ENCODE assay signal across 19 cellular contexts in the genomic region with DNA sequence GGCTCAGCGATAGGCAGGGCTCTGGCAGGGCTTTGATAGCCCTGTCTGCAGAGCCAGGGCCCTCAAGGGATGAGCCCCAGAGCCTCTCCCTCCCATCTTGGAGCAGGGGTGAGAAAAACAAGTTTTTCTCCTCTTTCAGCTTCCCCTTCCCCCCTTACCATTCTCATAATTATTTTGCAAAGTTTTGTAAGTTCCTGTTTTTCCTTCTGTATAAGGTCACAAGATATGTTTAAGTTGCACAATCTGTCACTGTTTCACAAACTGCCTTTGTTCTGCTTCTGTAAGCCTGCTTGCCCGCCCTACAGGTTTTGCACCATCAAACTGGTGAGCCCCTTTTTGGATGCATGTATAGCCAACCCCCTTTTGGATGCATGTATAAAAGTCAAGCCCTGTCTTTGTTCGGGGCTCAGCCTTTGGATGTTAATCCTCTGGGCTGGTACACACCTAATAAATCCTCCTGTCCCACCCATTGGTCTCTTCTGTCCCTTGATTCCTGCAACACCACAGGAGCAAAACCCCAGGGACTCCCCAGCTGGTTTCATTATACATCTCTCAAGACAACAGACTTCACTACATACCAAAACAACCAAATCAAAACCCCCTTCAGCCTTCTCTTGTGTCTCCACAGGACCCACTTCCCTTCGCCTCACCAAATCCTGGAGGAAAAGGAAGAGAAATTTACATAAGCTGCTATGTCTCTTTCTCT. TPM values are rescaled to one million over a fixed set of nuclear protein-coding genes. Genes with fewer than 3 reads are reported as not detected.
DNase-seq lines count a peak whose midpoint lies in the region; ATAC-seq, FAIRE-seq and TF ChIP-seq lines count a peak whose summit lies in the region.
"Had no signal": no experiment of that assay in that cellular context is flagged by ENCODE, and none has a peak within 500 bp of the region (broad histone marks: within the 10 kb centered on the region; RNA-seq: fewer than 3 reads in every experiment).

No MANE protein-coding gene starts in this region.

- peaks cover 6% of the 10 kb centered on the region for H3K9me3 ChIP-seq in CD8-positive, alpha-beta T cell (ENCODE audit: low read length)
- H3K9me3 ChIP-seq in OCI-LY3 (ENCODE audit: insufficient read depth, low read length): peaks cover 18% of the 10 kb centered on the region; the same call in 1 of the 2 replicates
- peaks cover 22% of the 10 kb centered on the region for H3K9me3 ChIP-seq in HepG2 (ENCODE audit: low read length)

- TF ChIP-seq POLR2A in HepG2 (IDR thresholded peaks at IDR 0.05; ENCODE audit: insufficient read depth in 1 of 2, low read depth in 2 of 2, low read length in 2 of 2): no peak

- H3K36me3 ChIP-seq in CD8-positive, alpha-beta T cell (ENCODE audit: insufficient read depth, low read length): no peaks in the 10 kb centered on the region
- H3K36me3 ChIP-seq in OCI-LY3 (replicated peaks; ENCODE audit: low read depth, low read length): peaks cover 14% of the 10 kb centered on the region
- no peaks in the 10 kb centered on the region for H3K36me3 ChIP-seq in HepG2 (replicated peaks in 1 of 2; ENCODE audit: control insufficient read depth in 1 of 2, insufficient read depth in 2 of 2, low read length in 2 of 2)
- H3K36me3 ChIP-seq: breast epithelium, WERI-Rb-1 had no signal

- H4K20me1 ChIP-seq in OCI-LY3 (ENCODE audit: insufficient read depth, low read length) (no peaks in the 10 kb centered on the region), HepG2 (ENCODE audit: insufficient read depth, low read length) (no peaks in the 10 kb centered on the region)

- H3K27ac ChIP-seq in CD8-positive, alpha-beta T cell (ENCODE audit: low read depth, low read length): no peak overlapping the region
- H3K27ac ChIP-seq in OCI-LY3 (ENCODE audit: low read length) (peak overlapping the region; percentile 96), HepG2 (ENCODE audit: extremely low read length, insufficient read depth, low read length) (no peak overlapping the region)
- H3K27ac ChIP-seq: breast epithelium, parathyroid adenoma, WERI-Rb-1 had no signal

- H3K4me2 ChIP-seq in OCI-LY3 (ENCODE audit: low read length): peak overlapping the region; percentile 58
- H3K4me2 ChIP-seq in HepG2 (ENCODE audit: low read depth, low read length): no peak overlapping the region

- peaks cover 11% of the 10 kb centered on the region for H3K4me1 Mint-ChIP-seq in CD8-positive, alpha-beta T cell (ENCODE audit: low read depth)
- no peaks in the 10 kb centered on the region for H3K4me1 Mint-ChIP-seq in glutamatergic neuron (ENCODE audit: low read depth, unreplicated experiment)

- CTCF ChIA-PET in CD8-positive, alpha-beta T cell (lab: Charles Lee): interaction anchor here (0.9 to 1.3 kb wide), 2 partner anchors 18 to 24 kb away, joined by 3 to 5 read pairs; no protein-coding TSS in a partner anchor
- CTCF ChIA-PET in HepG2 (lab: Yijun Ruan, JAX; ENCODE audit: low intra/inter-chr PET ratio, low total read pairs) (no interaction called here), GM10248 (lab: Yijun Ruan, JAX) (no interaction called here)

- no peaks in the 10 kb centered on the region for H3K4me1 ChIP-seq in CD8-positive, alpha-beta T cell (ENCODE audit: insufficient read depth, low read length)
- H3K4me1 ChIP-seq in OCI-LY3 (ENCODE audit: low read length) (peaks cover 28% of the 10 kb centered on the region), HepG2 (ENCODE audit: insufficient read depth, low read length) (no peaks in the 10 kb centered on the region)
- H3K4me1 ChIP-seq: breast epithelium, parathyroid adenoma had no signal

- peaks cover 15% of the 10 kb centered on the region for H3K36me3 Mint-ChIP-seq in CD8-positive, alpha-beta T cell
- peaks cover 26% of the 10 kb centered on the region for H3K36me3 Mint-ChIP-seq in glutamatergic neuron (ENCODE audit: unreplicated experiment)

- BruUV-seq in HepG2 (replicated peaks; lab: Mats Ljungman, UMichigan): no TSS peak

- no peak for FAIRE-seq in HepG2 (lab: Jason Lieb, UNC)
- FAIRE-seq: GM19239, RCC 7860 had no signal

- peak overlapping the region; percentile 69; the same call in 1 of the 2 replicates for H2AFZ ChIP-seq in OCI-LY3 (ENCODE audit: low read depth, low read length)
- no peak overlapping the region for H2AFZ ChIP-seq in HepG2 (ENCODE audit: low read length)
- H2AFZ ChIP-seq: parathyroid adenoma had no signal

- no peak overlapping the region for H3K4me3 ChIP-seq in CD8-positive, alpha-beta T cell (ENCODE audit: low read depth, low read length)
- H3K4me3 ChIP-seq in OCI-LY3 (ENCODE audit: low read length) (peak overlapping the region; percentile 2; the same call in 1 of the 2 replicates), HepG2 (replicated peaks in 1 of 3; ENCODE audit: insufficient read depth in 1 of 3, low read depth in 2 of 3, low read length in 3 of 3) (no peak overlapping the region)
- H3K4me3 ChIP-seq: breast epithelium had no signal

- no peak for TF ChIP-seq RAD21 in HepG2 (CRISPR knock-in tag; IDR thresholded peaks at IDR 0.05)

- no peak for DNase-seq in CD8-positive, alpha-beta T cell
- DNase-seq in HepG2 (ENCODE audit: low spot score): peak; percentile 7
- no peak for DNase-seq in glutamatergic neuron
- DNase-seq in GM10248 (ENCODE audit: extremely low spot score): no peak
- no peak for DNase-seq in activated gamma-delta T cell treated with Interleukin-2 at 50 U/mL for 16 hours
- no peak for DNase-seq in NCI-H524 treated with DMSO at 0.1 percent for 48 hours (lab: John Stamatoyannopoulos, UW)
- DNase-seq: activated T-cell treated with anti-CD3 and anti-CD28 coated beads, Interleukin-2, amount 50 U/mL, for 1 hour; CD4-positive, CD25-positive, alpha-beta regulatory T cell; HFFc6; mesenchymal stem cell; NCI-H2227 treated with DMSO at 0.1 percent for 48 hours; stimulated activated naive CD4-positive, alpha-beta T cell treated with Interleukin-2 at 50 U/mL for 16 hours; WERI-Rb-1 had no signal

- H3K79me2 ChIP-seq in OCI-LY3 (ENCODE audit: low read length) (no peaks in the 10 kb centered on the region), HepG2 (ENCODE audit: insufficient read depth, low read length) (no peaks in the 10 kb centered on the region)
- H3K79me2 ChIP-seq: parathyroid adenoma had no signal

- H3K4me3 Mint-ChIP-seq in CD8-positive, alpha-beta T cell: no peak overlapping the region
- H3K4me3 Mint-ChIP-seq in glutamatergic neuron (ENCODE audit: unreplicated experiment): no peak overlapping the region
- H3K4me3 Mint-ChIP-seq: HFFc6 had no signal

- TF ChIP-seq EP300 in HepG2 (IDR thresholded peaks at IDR 0.05; ENCODE audit: low read depth in 2 of 2, low read length in 2 of 2) (no peak), HepG2 (CRISPR knock-in tag; IDR thresholded peaks at IDR 0.05; ENCODE audit: borderline replicate concordance) (no peak)

- peak overlapping the region; percentile 64 for H3K27ac Mint-ChIP-seq in CD8-positive, alpha-beta T cell
- no peak overlapping the region for H3K27ac Mint-ChIP-seq in glutamatergic neuron (ENCODE audit: unreplicated experiment)
- H3K27ac Mint-ChIP-seq: HFFc6 had no signal

- H3K27me3 Mint-ChIP-seq in CD8-positive, alpha-beta T cell (ENCODE audit: low read depth): no peaks in the 10 kb centered on the region
- peaks cover 2% of the 10 kb centered on the region for H3K27me3 Mint-ChIP-seq in glutamatergic neuron (ENCODE audit: unreplicated experiment)
- H3K27me3 Mint-ChIP-seq: CD4-positive, CD25-positive, alpha-beta regulatory T cell had no signal

- no peaks in the 10 kb centered on the region for H3K27me3 ChIP-seq in CD8-positive, alpha-beta T cell (ENCODE audit: insufficient read depth, low read length)
- H3K27me3 ChIP-seq in OCI-LY3 (ENCODE audit: low read depth, low read length) (no peaks in the 10 kb centered on the region), HepG2 (ENCODE audit: control insufficient read depth in 1 of 2, insufficient read depth in 2 of 2, low read length in 2 of 2) (no peaks in the 10 kb centered on the region)
- H3K27me3 ChIP-seq: breast epithelium had no signal

- H3K9ac ChIP-seq in OCI-LY3 (ENCODE audit: low read length) (peak overlapping the region; percentile 65; the same call in 1 of the 2 replicates), HepG2 (ENCODE audit: insufficient read depth, low read depth, low read length) (no peak overlapping the region)
- H3K9ac ChIP-seq: parathyroid adenoma had no signal

- no peak for ATAC-seq in CD8-positive, alpha-beta T cell
- ATAC-seq in GM21529 (IDR thresholded peaks at IDR 0.05; ENCODE audit: unreplicated experiment) (peak; percentile 59), HepG2 (no peak)

- POLR2A ChIA-PET in CD8-positive, alpha-beta T cell (lab: Charles Lee): no interaction called here
- POLR2A ChIA-PET in HepG2 (lab: Yijun Ruan, JAX): no interaction called here
- POLR2A ChIA-PET in GM10248 (lab: Yijun Ruan, JAX): no interaction called here

- 30% methylated on average over 4 of the region's 4 CpGs for WGBS in HepG2 (ENCODE audit: low lambda C conversion rate)

- in situ Hi-C loops in HepG2 (cut with HindIII; ENCODE audit: extremely low pct_ligation_motif_present, low pct_unique_long_range_greater_than_20kb): no loop called here

- peaks cover 28% of the 10 kb centered on the region for H3K9me3 Mint-ChIP-seq in CD8-positive, alpha-beta T cell
- H3K9me3 Mint-ChIP-seq in glutamatergic neuron (ENCODE audit: unreplicated experiment): peaks cover 11% of the 10 kb centered on the region

- intact Hi-C loops in CD8-positive, alpha-beta T cell (cut with DNase I, micrococcal nuclease): no loop called here
- intact Hi-C loops in HepG2 (cut with micrococcal nuclease; ENCODE audit: unreplicated experiment): no loop called here

- TF ChIP-seq CTCF in CD8-positive, alpha-beta T cell (IDR thresholded peaks at IDR 0.05): no peak
- TF ChIP-seq CTCF in OCI-LY3 (IDR thresholded peaks at IDR 0.05; ENCODE audit: low read depth, low read length) (no peak), HepG2 (CRISPR knock-in tag; IDR thresholded peaks at IDR 0.05) (no peak), glutamatergic neuron (IDR thresholded peaks at IDR 0.05; ENCODE audit: partially characterized antibody, unreplicated experiment) (no peak), GM10248 (IDR thresholded peaks at IDR 0.05; ENCODE audit: control extremely low read depth, extremely low read depth, low read depth, missing control alignments) (no peak)

RNA-seq across cellular contexts. Expression of a gene that starts 52.5 kb away (rescaled TPM):
- 100 to 1,000 TPM; 117 to 119 TPM for total RNA-seq in CD8-positive, alpha-beta T cell
- total RNA-seq in HepG2 (2016; rRNA removed; fragmentation: Illumina TruSeq; extraction: Trizol) (16.8 and 19.6 TPM in 2 replicates), glutamatergic neuron (ENCODE audit: unreplicated experiment) (38.3 TPM)
- total RNA-seq in HepG2 (2016; cell fraction: cytosol; rRNA removed; fragmentation: Illumina TruSeq; extraction: Trizol; ENCODE audit: low read depth): 7.5 and 7.6 TPM in 2 replicates
- total RNA-seq in HepG2 (2016; cell fraction: insoluble cytoplasmic fraction; rRNA removed; fragmentation: Illumina TruSeq; extraction: Trizol): 17.0 and 17.2 TPM in 2 replicates
- 14.6 and 16.5 TPM in 2 replicates for total RNA-seq in HepG2 (2016; cell fraction: membrane; rRNA removed; fragmentation: Illumina TruSeq; extraction: Trizol)
- 21.5 and 27.0 TPM in 2 replicates for total RNA-seq in HepG2 (2016; cell fraction: nucleus; rRNA removed; fragmentation: Illumina TruSeq; extraction: Trizol)
- 7.9 and 8.1 TPM in 2 replicates for polyA plus RNA-seq in HepG2 (2011; rRNA removed)
- polyA plus RNA-seq in HepG2 (2011; cell fraction: cytosol; rRNA removed): 3.8 and 6.9 TPM in 2 replicates
- polyA plus RNA-seq in HepG2 (2011; cell fraction: nucleus; rRNA removed): 5.4 and 9.5 TPM in 2 replicates
- 13.3 and 13.5 TPM in 2 replicates for polyA plus RNA-seq in HepG2 (2012)
- polyA plus RNA-seq in HepG2 (2016; cell fraction: cytosol; fragmentation: Illumina TruSeq; extraction: Trizol; ENCODE audit: low read depth): 8.1 and 10.1 TPM in 2 replicates
- 14.7 and 15.3 TPM in 2 replicates for polyA plus RNA-seq in HepG2 (2016; cell fraction: insoluble cytoplasmic fraction; fragmentation: Illumina TruSeq; extraction: Trizol; ENCODE audit: low read depth)
- polyA plus RNA-seq in HepG2 (2016; cell fraction: membrane; fragmentation: Illumina TruSeq; extraction: Trizol; ENCODE audit: low read depth): 10.7 and 12.4 TPM in 2 replicates
- polyA plus RNA-seq in HepG2 (2016; cell fraction: nucleus; fragmentation: Illumina TruSeq; extraction: Trizol; ENCODE audit: insufficient read depth, low read depth): 25.7 and 28.8 TPM in 2 replicates
- polyA minus RNA-seq in HepG2 (2011; rRNA and poly(A)+ RNA removed; ENCODE audit: low replicate concordance): 4.4 and 8.3 TPM in 2 replicates
- 11.1 and 13.0 TPM in 2 replicates for polyA minus RNA-seq in HepG2 (2011; cell fraction: cytosol; rRNA and poly(A)+ RNA removed)
- polyA minus RNA-seq in HepG2 (2011; cell fraction: nucleus; rRNA and poly(A)+ RNA removed): 25.9 and 43.3 TPM in 2 replicates
